In the genomic region with DNA sequence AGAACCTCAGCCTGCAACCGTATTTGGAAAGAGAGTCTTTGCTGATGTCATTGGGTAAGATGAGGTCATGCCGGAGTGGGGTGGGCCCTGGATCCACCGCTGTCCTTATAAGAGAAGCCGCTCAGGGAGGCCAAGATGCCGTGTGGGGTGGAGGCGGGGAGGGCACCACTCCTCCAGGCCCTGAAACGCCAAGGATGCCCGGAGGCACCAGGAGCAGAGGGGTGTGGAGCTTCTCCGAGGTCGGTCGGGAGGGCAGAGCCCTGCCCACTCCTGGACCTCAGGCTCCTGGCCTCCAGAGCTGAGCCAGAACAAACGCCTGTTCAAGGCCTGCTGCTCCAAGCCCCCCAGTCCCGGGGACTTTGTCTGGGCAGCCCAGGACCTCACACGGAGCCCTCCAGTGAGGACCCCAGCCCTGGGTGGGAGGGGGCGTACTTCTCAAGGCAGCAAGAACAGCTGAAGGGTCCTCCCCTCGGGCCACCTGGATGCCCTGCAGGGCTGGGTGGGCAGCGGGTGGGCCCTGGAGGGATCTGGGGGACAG, we compare ENCODE assay signal across 8 cellular contexts. TPM values are rescaled to one million over a fixed set of nuclear protein-coding genes. Genes with fewer than 3 reads are reported as not detected.
DNase-seq lines count a peak whose midpoint lies in the region; ATAC-seq and TF ChIP-seq lines count a peak whose summit lies in the region.

No MANE protein-coding gene starts in this region.

- no TSS peak for BruUV-seq in PC-9 (replicated peaks; lab: Mats Ljungman, UMichigan)

- DNase-seq in activated CD4-positive, alpha-beta T cell treated with anti-CD3 and anti-CD28 coated beads for 36 hours, result no peak
- DNase-seq in activated CD4-positive, alpha-beta T cell treated with anti-CD3 and anti-CD28 coated beads, Interleukin-2, amount 50 U/mL, for 1 hour, result no peak
- DNase-seq in erythroblast (lab: John Stamatoyannopoulos, UW), result peak; percentile 70 to 89
- DNase-seq in upper lobe of right lung, result no peak
- DNase-seq in PC-9, result no peak

- no peaks in the 10 kb centered on the region for H3F3A ChIP-seq in PC-9 (ENCODE audit: insufficient read depth, low read depth)

- POLR2A ChIA-PET in activated CD4-positive, alpha-beta T cell treated with anti-CD3 and anti-CD28 coated beads for 36 hours (lab: Charles Lee), result no interaction called here
- POLR2A ChIA-PET in PC-9 (lab: Charles Lee; ENCODE audit: unreplicated experiment), result no interaction called here

- no peak overlapping the region for H2AFZ ChIP-seq in PC-9

- no peaks in the 10 kb centered on the region for H3K36me3 Mint-ChIP-seq in activated CD4-positive, alpha-beta T cell treated with anti-CD3 and anti-CD28 coated beads for 36 hours (ENCODE audit: low read depth)

- no peak overlapping the region for H3K4me3 ChIP-seq in mucosa of stomach (ENCODE audit: low read length)
- peak overlapping the region; percentile 26 for H3K4me3 ChIP-seq in upper lobe of right lung
- no peak overlapping the region for H3K4me3 ChIP-seq in PC-9

- H3K4me1 ChIP-seq in mucosa of stomach (ENCODE audit: control insufficient read depth, insufficient read depth, low read length), result peaks cover 4% of the 10 kb centered on the region
- H3K4me1 ChIP-seq in upper lobe of right lung, result peaks cover 27% of the 10 kb centered on the region
- H3K4me1 ChIP-seq in PC-9 (replicated peaks; ENCODE audit: insufficient read depth), result no peaks in the 10 kb centered on the region

- H3K27me3 ChIP-seq in mucosa of stomach (ENCODE audit: control insufficient read depth, insufficient read depth, low read length) (no peaks in the 10 kb centered on the region), upper lobe of right lung (no peaks in the 10 kb centered on the region), PC-9 (ENCODE audit: insufficient read depth, low read depth) (no peaks in the 10 kb centered on the region)

- ATAC-seq in activated CD4-positive, alpha-beta T cell treated with anti-CD3 and anti-CD28 coated beads for 36 hours, result no peak
- ATAC-seq in upper lobe of right lung (peak; percentile 13), GM21381 (IDR thresholded peaks at IDR 0.05; ENCODE audit: unreplicated experiment) (no peak), HG03432 (IDR thresholded peaks at IDR 0.05; ENCODE audit: unreplicated experiment) (no peak)

- H3K4me3 Mint-ChIP-seq in activated CD4-positive, alpha-beta T cell treated with anti-CD3 and anti-CD28 coated beads for 36 hours, result peak overlapping the region; percentile 49

- H3K27me3 Mint-ChIP-seq in activated CD4-positive, alpha-beta T cell treated with anti-CD3 and anti-CD28 coated beads for 36 hours, result no peaks in the 10 kb centered on the region

- H3K36me3 ChIP-seq in mucosa of stomach (ENCODE audit: control insufficient read depth, insufficient read depth, low read length), result no peaks in the 10 kb centered on the region
- no peaks in the 10 kb centered on the region for H3K36me3 ChIP-seq in upper lobe of right lung
- no peaks in the 10 kb centered on the region for H3K36me3 ChIP-seq in PC-9 (ENCODE audit: low read depth)

- H3K4me1 Mint-ChIP-seq in activated CD4-positive, alpha-beta T cell treated with anti-CD3 and anti-CD28 coated beads for 36 hours, result peaks cover 23% of the 10 kb centered on the region

- H3K27ac Mint-ChIP-seq in activated CD4-positive, alpha-beta T cell treated with anti-CD3 and anti-CD28 coated beads for 36 hours, result no peak overlapping the region

- H3K9me3 ChIP-seq in mucosa of stomach (ENCODE audit: control insufficient read depth, low read length) (no peaks in the 10 kb centered on the region), upper lobe of right lung (no peaks in the 10 kb centered on the region), PC-9 (ENCODE audit: insufficient read depth, low read depth) (no peaks in the 10 kb centered on the region)

- no peaks in the 10 kb centered on the region for H3K9me2 ChIP-seq in PC-9 (ENCODE audit: insufficient read depth)

- no peaks in the 10 kb centered on the region for H3K79me2 ChIP-seq in PC-9 (ENCODE audit: low read depth)

- H3K4me2 ChIP-seq in PC-9, result no peak overlapping the region

- CTCF ChIA-PET in activated CD4-positive, alpha-beta T cell treated with anti-CD3 and anti-CD28 coated beads for 36 hours (lab: Charles Lee), result interaction anchor here (2.2 kb wide), 1 partner anchor 30 kb away, joined by 8 read pairs; the partner anchor contains the start of gene PIP5K1C
- CTCF ChIA-PET in PC-9 (lab: Charles Lee), result no interaction called here

- peak overlapping the region; percentile 85 for H3K27ac ChIP-seq in upper lobe of right lung
- H3K27ac ChIP-seq in PC-9, result no peak overlapping the region

- H3K9ac ChIP-seq in mucosa of stomach (ENCODE audit: low read length), result peak overlapping the region; percentile 49

- no peaks in the 10 kb centered on the region for H3K9me3 Mint-ChIP-seq in activated CD4-positive, alpha-beta T cell treated with anti-CD3 and anti-CD28 coated beads for 36 hours (ENCODE audit: low read depth)

- no peak for TF ChIP-seq POLR2A in erythroblast (IDR thresholded peaks at IDR 0.05; ENCODE audit: low read length)

- no peak for TF ChIP-seq CTCF in upper lobe of right lung (IDR thresholded peaks at IDR 0.05)
- no peak for TF ChIP-seq CTCF in PC-9 (conservative IDR thresholded peaks at IDR 0.05)

- no peaks in the 10 kb centered on the region; the same call in 1 of the 2 replicates for H4K20me1 ChIP-seq in PC-9 (ENCODE audit: insufficient read depth)

- intact Hi-C loops in activated CD4-positive, alpha-beta T cell treated with anti-CD3 and anti-CD28 coated beads for 36 hours (cut with DNase I, micrococcal nuclease), result no loop called here
- intact Hi-C loops in upper lobe of right lung (cut with DNase I), result no loop called here
- intact Hi-C loops in PC-9 (cut with micrococcal nuclease; ENCODE audit: unreplicated experiment), result no loop called here

RNA-seq across cellular contexts. Expression of gene PIP5K1C, which starts 29.9 kb away (rescaled TPM):
- 10 to 100 TPM; 14.6 to 15.3 TPM for total RNA-seq in activated CD4-positive, alpha-beta T cell treated with anti-CD3 and anti-CD28 coated beads for 36 hours
- total RNA-seq in upper lobe of right lung, result 42.1 TPM
- 19.1 and 20.0 TPM in 2 replicates for total RNA-seq in PC-9 (2021)

RNA-seq across cellular contexts. Expression of gene TJP3, which starts 37.9 kb away (rescaled TPM):
- total RNA-seq in activated CD4-positive, alpha-beta T cell treated with anti-CD3 and anti-CD28 coated beads for 36 hours, result 1 to 10 TPM; 1.0 to 2.7 TPM
- 23.0 TPM for total RNA-seq in upper lobe of right lung
- total RNA-seq in PC-9 (2021), result 56.8 and 71.5 TPM in 2 replicates

RNA-seq across cellular contexts. Expression of gene CACTIN, which starts 43.7 kb away (rescaled TPM):
- total RNA-seq in activated CD4-positive, alpha-beta T cell treated with anti-CD3 and anti-CD28 coated beads for 36 hours, result 10 to 100 TPM; 28.0 to 33.6 TPM
- total RNA-seq in upper lobe of right lung, result 24.3 TPM
- 17.2 and 18.6 TPM in 2 replicates for total RNA-seq in PC-9 (2021)

Comparison
In these comparisons a context has a peak if more than half of its experiments do, and no peak if none do; other contexts are left out.
1. DNase-seq: peak in erythroblast (2 of 2); none in activated CD4-positive, alpha-beta T cell treated with anti-CD3 and anti-CD28 coated beads for 36 hours (single experiment), activated CD4-positive, alpha-beta T cell treated with anti-CD3 and anti-CD28 coated beads, Interleukin-2, amount 50 U/mL, for 1 hour (single experiment), upper lobe of right lung (single experiment) and PC-9 (0 of 2).